Comparison of ENCODE assay signal across 9 cellular contexts in genomic region chr1:156618853-156619581, GRCh38. TPM values are rescaled to one million over a fixed set of nuclear protein-coding genes. Genes with fewer than 3 reads are reported as not detected.
DNase-seq lines count a peak whose midpoint lies in the region; ATAC-seq and TF ChIP-seq lines count a peak whose summit lies in the region.
"Had no signal": no experiment of that assay in that cellular context is flagged by ENCODE, and none has a peak within 500 bp of the region (broad histone marks: within the 10 kb centered on the region; RNA-seq: fewer than 3 reads in every experiment).

Gene HAPLN2, plus strand, starts transcription at chr1:156619415. Its CDS starts 4,076 bp downstream, at chr1:156623491.

- peaks cover 16% of the 10 kb centered on the region; the same call in 1 of the 2 replicates for H3F3A ChIP-seq in PC-9 (ENCODE audit: insufficient read depth, low read depth)

- CTCF ChIA-PET in PC-9 (lab: Charles Lee): no interaction called here

- no peaks in the 10 kb centered on the region for H3K9me3 Mint-ChIP-seq in endothelial cell (ENCODE audit: unreplicated experiment)
- H3K9me3 Mint-ChIP-seq in activated T-helper 2 cell treated with anti-CD3 and anti-CD28 coated beads, Interferon-gamma antibody, Interleukin-2, Interleukin-4, amounts not matched to agents 10 μg/mL and 5 μg/mL and 100 μg/mL, durations not matched to agents 14 hours and 24 hours and 36 hours: no peaks in the 10 kb centered on the region

- H4K20me1 ChIP-seq in PC-9 (ENCODE audit: insufficient read depth): no peaks in the 10 kb centered on the region; the same call in 1 of the 2 replicates

- H3K36me3 ChIP-seq in left ventricle myocardium inferior: no peaks in the 10 kb centered on the region
- H3K36me3 ChIP-seq in PC-9 (ENCODE audit: low read depth): no peaks in the 10 kb centered on the region

- POLR2A ChIA-PET in PC-9 (lab: Charles Lee; ENCODE audit: unreplicated experiment): no interaction called here

- H3K27me3 ChIP-seq in left ventricle myocardium inferior (ENCODE audit: low read depth): peaks cover 19% of the 10 kb centered on the region
- H3K27me3 ChIP-seq in PC-9 (ENCODE audit: insufficient read depth, low read depth): peaks cover 41% of the 10 kb centered on the region

- H3K4me3 ChIP-seq in left ventricle myocardium inferior (no peak within 1 kb of the TSS), PC-9 (no peak within 1 kb of the TSS)

- H3K27ac ChIP-seq in left ventricle myocardium inferior (replicated peaks): peak within 1 kb of the TSS; percentile 27
- no peak within 1 kb of the TSS for H3K27ac ChIP-seq in PC-9
- peak within 1 kb of the TSS; percentile 90 for H3K27ac ChIP-seq in substantia nigra (ENCODE audit: low read depth, low read length, poor library complexity, severe bottlenecking)

- H3K79me2 ChIP-seq in PC-9 (ENCODE audit: low read depth): no peaks in the 10 kb centered on the region

- H3K27ac Mint-ChIP-seq in endothelial cell (ENCODE audit: unreplicated experiment): no peak within 1 kb of the TSS
- H3K27ac Mint-ChIP-seq in activated T-helper 2 cell treated with anti-CD3 and anti-CD28 coated beads, Interferon-gamma antibody, Interleukin-2, Interleukin-4, amounts not matched to agents 10 μg/mL and 5 μg/mL and 100 μg/mL, durations not matched to agents 14 hours and 24 hours and 36 hours: no peak within 1 kb of the TSS
- H3K27ac Mint-ChIP-seq: activated naive CD8-positive, alpha-beta T cell had no signal

- no peak for DNase-seq in left ventricle myocardium inferior
- DNase-seq in left cardiac atrium: no peak
- DNase-seq in PC-9: no peak
- peak; percentile 73 for DNase-seq in endothelial cell (ENCODE audit: low spot score)
- DNase-seq in substantia nigra (lab: John Stamatoyannopoulos, UW): peak in 40 of 49 donors; percentile 13 to 83 (median 56)
- DNase-seq in activated T-helper 2 cell treated with anti-CD3 and anti-CD28 coated beads, Interferon-gamma antibody, Interleukin-2, Interleukin-4, amounts not matched to agents 10 μg/mL and 5 μg/mL and 100 μg/mL, durations not matched to agents 14 hours and 24 hours and 36 hours (ENCODE audit: low spot score): no peak
- DNase-seq in 8988T: no peak

- H3K27me3 Mint-ChIP-seq in endothelial cell (ENCODE audit: unreplicated experiment): peaks cover 9% of the 10 kb centered on the region
- peaks cover 62% of the 10 kb centered on the region for H3K27me3 Mint-ChIP-seq in activated T-helper 2 cell treated with anti-CD3 and anti-CD28 coated beads, Interferon-gamma antibody, Interleukin-2, Interleukin-4, amounts not matched to agents 10 μg/mL and 5 μg/mL and 100 μg/mL, durations not matched to agents 14 hours and 24 hours and 36 hours (ENCODE audit: low read depth)

- H3K9me3 ChIP-seq in left ventricle myocardium inferior (replicated peaks) (no peaks in the 10 kb centered on the region), PC-9 (ENCODE audit: insufficient read depth, low read depth) (no peaks in the 10 kb centered on the region)

- BruUV-seq in PC-9 (replicated peaks; lab: Mats Ljungman, UMichigan): no TSS peak

- H3K4me1 ChIP-seq in left ventricle myocardium inferior (peaks cover 37% of the 10 kb centered on the region), PC-9 (replicated peaks; ENCODE audit: insufficient read depth) (peaks cover 22% of the 10 kb centered on the region)

- peaks cover 5% of the 10 kb centered on the region for H3K36me3 Mint-ChIP-seq in endothelial cell (ENCODE audit: low read depth, unreplicated experiment)
- no peaks in the 10 kb centered on the region for H3K36me3 Mint-ChIP-seq in activated T-helper 2 cell treated with anti-CD3 and anti-CD28 coated beads, Interferon-gamma antibody, Interleukin-2, Interleukin-4, amounts not matched to agents 10 μg/mL and 5 μg/mL and 100 μg/mL, durations not matched to agents 14 hours and 24 hours and 36 hours (ENCODE audit: low read depth)
- H3K36me3 Mint-ChIP-seq: activated naive CD8-positive, alpha-beta T cell had no signal

- ATAC-seq in left cardiac atrium (no peak), GM21515 (IDR thresholded peaks at IDR 0.05; ENCODE audit: unreplicated experiment) (no peak)

- H2AFZ ChIP-seq in PC-9: no peak within 1 kb of the TSS

- TF ChIP-seq CTCF in left ventricle myocardium inferior (IDR thresholded peaks at IDR 0.05; ENCODE audit: borderline replicate concordance) (peak; percentile 44), PC-9 (conservative IDR thresholded peaks at IDR 0.05) (peak; percentile 64), endothelial cell (IDR thresholded peaks at IDR 0.05; ENCODE audit: unreplicated experiment) (no peak)

- H3K4me2 ChIP-seq in PC-9: no peak within 1 kb of the TSS

- H3K9me2 ChIP-seq in PC-9 (ENCODE audit: insufficient read depth): no peaks in the 10 kb centered on the region

- no peak within 1 kb of the TSS for H3K4me3 Mint-ChIP-seq in endothelial cell (ENCODE audit: unreplicated experiment)
- no peak within 1 kb of the TSS for H3K4me3 Mint-ChIP-seq in activated T-helper 2 cell treated with anti-CD3 and anti-CD28 coated beads, Interferon-gamma antibody, Interleukin-2, Interleukin-4, amounts not matched to agents 10 μg/mL and 5 μg/mL and 100 μg/mL, durations not matched to agents 14 hours and 24 hours and 36 hours (ENCODE audit: low read depth)
- H3K4me3 Mint-ChIP-seq: activated naive CD8-positive, alpha-beta T cell had no signal

- intact Hi-C loops in left ventricle myocardium inferior (cut with micrococcal nuclease) (no loop called here), left cardiac atrium (cut with DNase I) (no loop called here), PC-9 (cut with micrococcal nuclease; ENCODE audit: unreplicated experiment) (no loop called here)
- intact Hi-C loops in activated T-helper 2 cell treated with anti-CD3 and anti-CD28 coated beads, Interferon-gamma antibody, Interleukin-2, Interleukin-4, amounts not matched to agents 10 μg/mL and 5 μg/mL and 100 μg/mL, durations not matched to agents 14 hours and 24 hours and 36 hours (cut with micrococcal nuclease): no loop called here

- H3K4me1 Mint-ChIP-seq in endothelial cell (ENCODE audit: unreplicated experiment): peaks cover 26% of the 10 kb centered on the region
- H3K4me1 Mint-ChIP-seq in activated T-helper 2 cell treated with anti-CD3 and anti-CD28 coated beads, Interferon-gamma antibody, Interleukin-2, Interleukin-4, amounts not matched to agents 10 μg/mL and 5 μg/mL and 100 μg/mL, durations not matched to agents 14 hours and 24 hours and 36 hours (ENCODE audit: low read depth): no peaks in the 10 kb centered on the region

RNA-seq across cellular contexts. Expression of gene HAPLN2, which starts in this region (rescaled TPM):
- total RNA-seq in left ventricle myocardium inferior (1.2 TPM), left cardiac atrium (1 to 10 TPM; 1.3 to 1.9 TPM), PC-9 (2021) (0.58 TPM in 1 of 2 replicates, not detected in the other), endothelial cell (ENCODE audit: unreplicated experiment) (1.3 TPM)
- not detected in 2 replicates for total RNA-seq in activated T-helper 2 cell treated with anti-CD3 and anti-CD28 coated beads, Interferon-gamma antibody, Interleukin-2, Interleukin-4, amounts not matched to agents 10 μg/mL and 5 μg/mL and 100 μg/mL, durations not matched to agents 14 hours and 24 hours and 36 hours

Comparison
In these comparisons a context has a peak if more than half of its experiments do, and no peak if none do; other contexts are left out.
1. DNase-seq: peak in endothelial cell (single experiment) and substantia nigra (40 of 49); none in left ventricle myocardium inferior (single experiment), left cardiac atrium (single experiment), PC-9 (0 of 2), activated T-helper 2 cell treated with anti-CD3 and anti-CD28 coated beads, Interferon-gamma antibody, Interleukin-2, Interleukin-4, amounts not matched to agents 10 μg/mL and 5 μg/mL and 100 μg/mL, durations not matched to agents 14 hours and 24 hours and 36 hours (single experiment) and 8988T (single experiment).